1 cellular context compared by ENCODE assay signal in genomic region chr16:85554114-85554790, GRCh38.
A peak's percentile ranks its signal among the peaks of the same experiment; 100 is the strongest.
TF ChIP-seq lines count a peak whose summit lies in the region.

No MANE protein-coding gene starts in this region.

TF ChIP-seq in K562, 482 proteins besides CTCF, POLR2A, EP300 and RAD21 (continued from another document and continues in another):
- TF ChIP-seq ATF1 (CRISPR knock-in tag; IDR thresholded peaks at IDR 0.05) (no peak), ATF1 (tag; IDR thresholded peaks at IDR 0.05) (0 out of 2 replicates have a peak, but pooled peaks have one; percentile 48), KDM2B (CRISPR knock-in tag; IDR thresholded peaks at IDR 0.05) (no peak; the same call in 1 of the 2 replicates), NR4A1 (CRISPR knock-in tag; IDR thresholded peaks at IDR 0.05) (no peak), NR4A1 (tag; IDR thresholded peaks at IDR 0.05) (no peak), MTA2 (IDR thresholded peaks at IDR 0.05; ENCODE audit: low read depth) (peak; percentile 90), CSDE1 (IDR thresholded peaks at IDR 0.05) (no peak), PRPF4 (IDR thresholded peaks at IDR 0.05; ENCODE audit: insufficient read depth, low read depth, low read length, poor library complexity, severe bottlenecking) (no peak), ZNF165 (CRISPR knock-in tag; IDR thresholded peaks at IDR 0.05; ENCODE audit: borderline replicate concordance) (no peak), DPF2 (IDR thresholded peaks at IDR 0.05) (peak; percentile 93), TAF15 (IDR thresholded peaks at IDR 0.05; ENCODE audit: low read depth, low read length) (no peak), RUNX1 (IDR thresholded peaks at IDR 0.05; ENCODE audit: low read depth) (no peak; the same call in 1 of the 2 replicates), BCL6 (CRISPR knock-in tag; IDR thresholded peaks at IDR 0.05) (0 out of 2 replicates have a peak, but pooled peaks have one; percentile 39), IRF2 (CRISPR knock-in tag; IDR thresholded peaks at IDR 0.05) (no peak), ZBTB9 (CRISPR knock-in tag; IDR thresholded peaks at IDR 0.05) (no peak), CHD4 (IDR thresholded peaks at IDR 0.05; ENCODE audit: insufficient read depth, insufficient replicate concordance, low read depth, low read length, poor library complexity, severe bottlenecking) (no peak), FOXO4 (CRISPR knock-in tag; IDR thresholded peaks at IDR 0.05) (no peak; the same call in 1 of the 2 replicates), ZNF431 (CRISPR knock-in tag; IDR thresholded peaks at IDR 0.05) (no peak), GTF2E2 (tag; IDR thresholded peaks at IDR 0.05) (peak; percentile 4; the same call in 1 of the 2 replicates), NFIC (IDR thresholded peaks at IDR 0.05) (no peak; the same call in 1 of the 2 replicates), PHB2 (IDR thresholded peaks at IDR 0.05; ENCODE audit: low read depth) (peak; percentile 61; the same call in 1 of the 2 replicates), ZC3H11A (IDR thresholded peaks at IDR 0.05; ENCODE audit: low read depth, low read length) (no peak), FOXK2 (conservative IDR thresholded peaks at IDR 0.05 in 1 of 2, IDR thresholded peaks at IDR 0.05 in 1 of 2; ENCODE audit: low read depth in 2 of 2) (peak in 1 of 2 experiments; percentile 13; a peak in 1 of 4 replicates), GTF2B (IDR thresholded peaks at IDR 0.05; ENCODE audit: extremely low read depth, insufficient read length) (no peak), ELF2 (CRISPR knock-in tag; IDR thresholded peaks at IDR 0.05) (no peak), GTF2A2 (tag; IDR thresholded peaks at IDR 0.05) (no peak), CHD7 (IDR thresholded peaks at IDR 0.05; ENCODE audit: low read depth, low read length) (no peak), NFYB (IDR thresholded peaks at IDR 0.05; ENCODE audit: extremely low read depth, insufficient read length) (no peak), NKRF (IDR thresholded peaks at IDR 0.05; ENCODE audit: borderline replicate concordance) (peak; percentile 75), ZNF311 (CRISPR knock-in tag; IDR thresholded peaks at IDR 0.05) (no peak), SNAPC5 (CRISPR knock-in tag; IDR thresholded peaks at IDR 0.05) (no peak)
